In genomic region chr12:27297576-27297975, GRCh38 we compare ENCODE assay signal across 27 cellular contexts. TPM values are rescaled to one million over a fixed set of nuclear protein-coding genes. Genes with fewer than 3 reads are reported as not detected.
DNase-seq lines count a peak whose midpoint lies in the region; ATAC-seq and TF ChIP-seq lines count a peak whose summit lies in the region.
"Had no signal": no experiment of that assay in that cellular context is flagged by ENCODE, and none has a peak within 500 bp of the region (broad histone marks: within the 10 kb centered on the region; RNA-seq: fewer than 3 reads in every experiment).

No MANE protein-coding gene starts in this region.

- ATAC-seq in activated CD4-positive, alpha-beta T cell treated with anti-CD3 and anti-CD28 coated beads for 36 hours, result peak; percentile 65
- peak; percentile 72 for ATAC-seq in stimulated activated naive CD8-positive, alpha-beta T cell treated with anti-CD3 and anti-CD28 coated beads, Interleukin-15, Interleukin-2, amounts not matched to agents 100 U/mL and 50 U/mL, for 24 hours
- ATAC-seq: left colon; stimulated activated memory B cell treated with anti-CD40 and anti-IgM and Interleukin-4, amounts not matched to agents 10 μg/mL and 1 μg/mL and 100 μg/mL, for 72 hours had no signal

- peak overlapping the region; percentile 63 for H3K27ac Mint-ChIP-seq in activated CD4-positive, alpha-beta T cell treated with anti-CD3 and anti-CD28 coated beads for 36 hours
- no peak overlapping the region for H3K27ac Mint-ChIP-seq in activated naive CD8-positive, alpha-beta T cell treated with anti-CD3 and anti-CD28 coated beads for 36 hours
- peak overlapping the region in 1 of 8 donors; percentile 42 for H3K27ac Mint-ChIP-seq in CD8-positive, alpha-beta memory T cell
- H3K27ac Mint-ChIP-seq: nephron had no signal

- intact Hi-C loops in activated CD4-positive, alpha-beta T cell treated with anti-CD3 and anti-CD28 coated beads for 36 hours (cut with DNase I, micrococcal nuclease), result loop anchor here in 1 of 2 experiments (1.0 to 2.0 kb wide), 2 partner anchors 53 to 117 kb away; partner anchors contain the start of gene STK38L

- CTCF ChIA-PET in activated CD4-positive, alpha-beta T cell treated with anti-CD3 and anti-CD28 coated beads for 36 hours (lab: Charles Lee), result interaction anchor here (0.5 to 1.9 kb wide), 5 partner anchors 8 to 258 kb away, joined by 3 to 24 read pairs (median 3); no protein-coding TSS in a partner anchor
- CTCF ChIA-PET in CD8-positive, alpha-beta memory T cell (lab: Charles Lee), result interaction anchor here (1.1 kb wide), 1 partner anchor 9 kb away, joined by 3 read pairs; no protein-coding TSS in a partner anchor

- no peaks in the 10 kb centered on the region for H3K27me3 ChIP-seq in CD8-positive, alpha-beta memory T cell (ENCODE audit: insufficient read depth, low read length, poor library complexity, severe bottlenecking)
- H3K27me3 ChIP-seq: ovary, SJSA1, testis had no signal

- peaks cover 8% of the 10 kb centered on the region for H3K4me1 Mint-ChIP-seq in activated CD4-positive, alpha-beta T cell treated with anti-CD3 and anti-CD28 coated beads for 36 hours
- peaks cover 9% of the 10 kb centered on the region for H3K4me1 Mint-ChIP-seq in activated naive CD8-positive, alpha-beta T cell treated with anti-CD3 and anti-CD28 coated beads for 36 hours
- no peaks in the 10 kb centered on the region for H3K4me1 Mint-ChIP-seq in CD8-positive, alpha-beta memory T cell
- H3K4me1 Mint-ChIP-seq: central memory CD8-positive, alpha-beta T cell; nephron had no signal

- POLR2A ChIA-PET in activated CD4-positive, alpha-beta T cell treated with anti-CD3 and anti-CD28 coated beads for 36 hours (lab: Charles Lee), result interaction anchor here (0.7 kb wide), 1 partner anchor 16 kb away, joined by 3 read pairs; no protein-coding TSS in a partner anchor
- POLR2A ChIA-PET in CD8-positive, alpha-beta memory T cell (lab: Charles Lee), result no interaction called here

- no peaks in the 10 kb centered on the region for H3K9me3 Mint-ChIP-seq in activated CD4-positive, alpha-beta T cell treated with anti-CD3 and anti-CD28 coated beads for 36 hours (ENCODE audit: low read depth)
- no peaks in the 10 kb centered on the region for H3K9me3 Mint-ChIP-seq in activated naive CD8-positive, alpha-beta T cell treated with anti-CD3 and anti-CD28 coated beads for 36 hours
- H3K9me3 Mint-ChIP-seq in CD8-positive, alpha-beta memory T cell, result no peaks in the 10 kb centered on the region
- H3K9me3 Mint-ChIP-seq: central memory CD8-positive, alpha-beta T cell; stimulated activated memory B cell treated with anti-CD40 and anti-IgM and Interleukin-4, amounts not matched to agents 10 μg/mL and 1 μg/mL and 100 μg/mL, for 72 hours had no signal

- no peak overlapping the region for H3K4me3 Mint-ChIP-seq in activated CD4-positive, alpha-beta T cell treated with anti-CD3 and anti-CD28 coated beads for 36 hours
- no peak overlapping the region for H3K4me3 Mint-ChIP-seq in activated naive CD8-positive, alpha-beta T cell treated with anti-CD3 and anti-CD28 coated beads for 36 hours
- no peak overlapping the region for H3K4me3 Mint-ChIP-seq in CD8-positive, alpha-beta memory T cell
- H3K4me3 Mint-ChIP-seq: central memory CD8-positive, alpha-beta T cell; nephron; stimulated activated memory B cell treated with anti-CD40 and anti-IgM and Interleukin-4, amounts not matched to agents 10 μg/mL and 1 μg/mL and 100 μg/mL, for 72 hours had no signal

- no peak for TF ChIP-seq CTCF in fibroblast of mammary gland (conservative IDR thresholded peaks at IDR 0.05; ENCODE audit: control insufficient read depth, insufficient read depth, low read depth, low read length)

- H3K9me3 ChIP-seq in CD8-positive, alpha-beta memory T cell (ENCODE audit: low read length), result no peaks in the 10 kb centered on the region
- H3K9me3 ChIP-seq: ovary, SJSA1, testis had no signal

- peaks cover 13% of the 10 kb centered on the region for H3K36me3 Mint-ChIP-seq in activated CD4-positive, alpha-beta T cell treated with anti-CD3 and anti-CD28 coated beads for 36 hours (ENCODE audit: low read depth)
- H3K36me3 Mint-ChIP-seq in activated naive CD8-positive, alpha-beta T cell treated with anti-CD3 and anti-CD28 coated beads for 36 hours, result peaks cover 14% of the 10 kb centered on the region
- H3K36me3 Mint-ChIP-seq in CD8-positive, alpha-beta memory T cell, result peaks cover 0 to 38% (median 11%) of the 10 kb centered on the region in 3 donors

- no peaks in the 10 kb centered on the region for H3K27me3 Mint-ChIP-seq in activated CD4-positive, alpha-beta T cell treated with anti-CD3 and anti-CD28 coated beads for 36 hours
- no peaks in the 10 kb centered on the region for H3K27me3 Mint-ChIP-seq in activated naive CD8-positive, alpha-beta T cell treated with anti-CD3 and anti-CD28 coated beads for 36 hours
- H3K27me3 Mint-ChIP-seq in CD8-positive, alpha-beta memory T cell, result peaks cover 0 to 1% of the 10 kb centered on the region in 2 donors
- H3K27me3 Mint-ChIP-seq: central memory CD8-positive, alpha-beta T cell; stimulated activated memory B cell treated with anti-CD40 and anti-IgM and Interleukin-4, amounts not matched to agents 10 μg/mL and 1 μg/mL and 100 μg/mL, for 72 hours had no signal

- no peak overlapping the region for H3K4me3 ChIP-seq in fibroblast of mammary gland (ENCODE audit: control insufficient read depth, low read depth, low read length)
- no peak overlapping the region for H3K4me3 ChIP-seq in CD8-positive, alpha-beta memory T cell (ENCODE audit: low read length)
- H3K4me3 ChIP-seq: GM23248, ovary, SJSA1, testis had no signal

- no peaks in the 10 kb centered on the region for H3K36me3 ChIP-seq in CD8-positive, alpha-beta memory T cell (ENCODE audit: insufficient read depth, low read length)
- H3K36me3 ChIP-seq: ovary had no signal

- no peaks in the 10 kb centered on the region for H3K4me1 ChIP-seq in CD8-positive, alpha-beta memory T cell (ENCODE audit: insufficient read depth, low read length)

- H3K27ac ChIP-seq in CD8-positive, alpha-beta memory T cell (ENCODE audit: low read depth, low read length), result no peak overlapping the region
- H3K27ac ChIP-seq: 22Rv1, C4-2B, GM23248, ovary, SJSA1, testis had no signal

- peak; percentile 18 for DNase-seq in activated CD4-positive, alpha-beta T cell treated with anti-CD3 and anti-CD28 coated beads for 36 hours
- DNase-seq in activated CD4-positive, alpha-beta T cell treated with anti-CD3 and anti-CD28 coated beads, Interleukin-2, amount 50 U/mL, for 48 hours, result no peak
- peak; percentile 3 for DNase-seq in activated naive CD8-positive, alpha-beta T cell treated with anti-CD3 and anti-CD28 coated beads for 36 hours
- peak; percentile 26 for DNase-seq in fibroblast of mammary gland (ENCODE audit: low read depth)
- no peak for DNase-seq in stimulated activated naive CD8-positive, alpha-beta T cell treated with anti-CD3 and anti-CD28 coated beads, Interleukin-15, Interleukin-2, amounts not matched to agents 100 U/mL and 50 U/mL, for 24 hours
- no peak for DNase-seq in MV-4-11 (lab: John Stamatoyannopoulos, UW)
- DNase-seq in CD8-positive, alpha-beta memory T cell, result no peak
- DNase-seq in dedifferentiated amniotic fluid mesenchymal stem cell (ENCODE audit: extremely low spot score), result no peak
- DNase-seq: activated CD4-positive, alpha-beta T cell treated with anti-CD3 and anti-CD28 coated beads, Interleukin-2, amount 50 U/mL, for 4 hours; activated CD8-positive, alpha-beta memory T cell treated with anti-CD3 and anti-CD28 coated beads, Interleukin-2, amount 50 U/mL, for 48 hours; activated effector memory CD4-positive, alpha-beta T cell treated with Interleukin-2 at 50 U/mL for 16 hours; Calu3; DMS79 treated with DMSO at 0.1 percent for 48 hours; GDM1; GM23248; IMR-90; left colon; NCI-H1092; NCI-H187; ovary; testis had no signal

RNA-seq across cellular contexts. Expression of gene BMAL2, which starts 35.1 kb away (rescaled TPM):
- 10 to 100 TPM; 10.9 to 13.2 TPM for total RNA-seq in activated CD4-positive, alpha-beta T cell treated with anti-CD3 and anti-CD28 coated beads for 36 hours
- 10 to 100 TPM; 10.8 to 13.3 TPM for total RNA-seq in activated naive CD8-positive, alpha-beta T cell treated with anti-CD3 and anti-CD28 coated beads for 36 hours
- 10 to 100 TPM; 21.6 to 22.4 TPM for total RNA-seq in CD8-positive, alpha-beta memory T cell
- 0.10 TPM for polyA plus RNA-seq in CD8-positive, alpha-beta memory T cell

RNA-seq across cellular contexts. Expression of gene STK38L, which starts 53.5 kb away (rescaled TPM):
- total RNA-seq in activated CD4-positive, alpha-beta T cell treated with anti-CD3 and anti-CD28 coated beads for 36 hours, result 10 to 100 TPM; 24.9 to 30.4 TPM
- 10 to 100 TPM; 31.2 to 32.0 TPM for total RNA-seq in activated naive CD8-positive, alpha-beta T cell treated with anti-CD3 and anti-CD28 coated beads for 36 hours
- 10 to 100 TPM; 23.1 to 27.7 TPM for total RNA-seq in CD8-positive, alpha-beta memory T cell
- polyA plus RNA-seq in CD8-positive, alpha-beta memory T cell, result 7.1 TPM

Comparison
In these comparisons a context has a peak if more than half of its experiments do, and no peak if none do; other contexts are left out.
1. DNase-seq: peak in activated CD4-positive, alpha-beta T cell treated with anti-CD3 and anti-CD28 coated beads for 36 hours (single experiment), activated naive CD8-positive, alpha-beta T cell treated with anti-CD3 and anti-CD28 coated beads for 36 hours (single experiment) and fibroblast of mammary gland (single experiment); none in activated CD4-positive, alpha-beta T cell treated with anti-CD3 and anti-CD28 coated beads, Interleukin-2, amount 50 U/mL, for 48 hours (0 of 2), stimulated activated naive CD8-positive, alpha-beta T cell treated with anti-CD3 and anti-CD28 coated beads, Interleukin-15, Interleukin-2, amounts not matched to agents 100 U/mL and 50 U/mL, for 24 hours (single experiment), MV-4-11 (single experiment), CD8-positive, alpha-beta memory T cell (0 of 5) and dedifferentiated amniotic fluid mesenchymal stem cell (single experiment).